ENCODE assay signal across 14 cellular contexts in the genomic region with DNA sequence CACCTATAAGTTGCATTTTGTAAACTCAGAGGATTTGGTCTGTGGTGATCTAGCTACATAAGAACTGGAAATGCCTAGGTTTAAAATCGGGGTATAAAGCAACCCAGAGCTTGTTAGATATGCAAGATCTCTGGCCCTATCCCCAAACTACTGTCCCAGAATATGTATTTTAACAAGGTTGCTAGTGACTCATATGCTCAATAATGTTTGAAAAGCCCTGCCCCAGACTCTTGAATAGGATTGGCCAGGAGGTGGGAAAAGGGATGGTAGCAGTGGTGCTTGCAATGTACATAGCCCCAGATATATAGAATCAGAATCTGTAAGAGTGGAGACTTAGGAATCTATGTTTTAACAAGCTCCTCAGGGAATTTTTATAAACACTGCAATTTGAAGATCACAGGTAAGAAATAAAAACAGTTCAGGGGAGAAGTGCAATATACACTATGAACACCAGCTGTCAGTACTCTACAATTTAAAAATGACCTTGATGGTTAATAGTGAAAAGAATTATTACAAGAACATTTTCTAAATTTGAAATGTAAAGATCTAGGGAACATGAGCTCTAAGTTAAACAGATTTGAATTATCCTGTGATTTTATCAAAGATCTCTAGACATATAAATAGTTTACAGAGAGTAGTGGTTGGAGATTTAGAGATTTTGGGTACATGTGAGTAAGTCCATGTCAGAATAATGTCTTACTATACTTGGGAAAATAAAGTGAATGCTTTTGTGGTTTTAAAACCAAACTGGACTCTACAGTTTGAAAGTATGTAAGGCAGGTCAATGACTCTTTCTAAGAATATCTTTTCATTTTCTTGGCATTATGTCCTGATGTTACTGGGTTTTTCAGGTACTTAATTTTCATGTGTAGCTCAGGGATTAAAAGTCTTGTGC. TPM values are rescaled to one million over a fixed set of nuclear protein-coding genes. Genes with fewer than 3 reads are reported as not detected.
A peak's percentile ranks its signal among the peaks of the same experiment; 100 is the strongest.
DNase-seq lines count a peak whose midpoint lies in the region; ATAC-seq, FAIRE-seq and TF ChIP-seq lines count a peak whose summit lies in the region.
"Had no signal": no experiment of that assay in that cellular context is flagged by ENCODE, and none has a peak within 500 bp of the region (broad histone marks: within the 10 kb centered on the region; RNA-seq: fewer than 3 reads in every experiment).

No MANE protein-coding gene starts in this region.

- no peak for ATAC-seq in activated CD4-positive, CD25-positive, alpha-beta regulatory T cell treated with anti-CD3 and anti-CD28 coated beads, Interleukin-2, amount 50 U/mL, for 24 hours
- no peak for ATAC-seq in GM21576 (IDR thresholded peaks at IDR 0.05; ENCODE audit: unreplicated experiment)
- ATAC-seq in activated naive CD8-positive, alpha-beta T cell treated with anti-CD3 and anti-CD28 coated beads, Interleukin-2, amount 50 U/mL, for 24 hours, result no peak
- ATAC-seq: stimulated activated effector memory CD8-positive, alpha-beta T cell treated with anti-CD3 and anti-CD28 coated beads, Interleukin-12 subunit alpha, Interleukin-12 subunit beta, amount 100 ng/mL, for 72 hours had no signal

- no peak overlapping the region for H3K27ac Mint-ChIP-seq in activated naive CD8-positive, alpha-beta T cell treated with anti-CD3 and anti-CD28 coated beads, Interleukin-2, amount 50 U/mL, for 24 hours
- H3K27ac Mint-ChIP-seq: activated CD4-positive, alpha-beta T cell treated with anti-CD3 and anti-CD28 coated beads, Interleukin-2, amount 10 ng/mL, durations not matched to agents 24 days and 14 days; CD4-positive, alpha-beta T cell; immature natural killer cell; stimulated activated effector memory CD8-positive, alpha-beta T cell treated with anti-CD3 and anti-CD28 coated beads, Interleukin-12 subunit alpha, Interleukin-12 subunit beta, amount 100 ng/mL, for 72 hours had no signal

- H3K4me3 Mint-ChIP-seq in activated naive CD8-positive, alpha-beta T cell treated with anti-CD3 and anti-CD28 coated beads, Interleukin-2, amount 50 U/mL, for 24 hours, result no peak overlapping the region
- H3K4me3 Mint-ChIP-seq: activated CD4-positive, alpha-beta T cell treated with anti-CD3 and anti-CD28 coated beads, Interleukin-2, amount 10 ng/mL, durations not matched to agents 24 days and 14 days; CD4-positive, alpha-beta T cell; immature natural killer cell; stimulated activated effector memory CD8-positive, alpha-beta T cell treated with anti-CD3 and anti-CD28 coated beads, Interleukin-12 subunit alpha, Interleukin-12 subunit beta, amount 100 ng/mL, for 72 hours had no signal

- no peaks in the 10 kb centered on the region for H3K9me3 Mint-ChIP-seq in activated naive CD8-positive, alpha-beta T cell treated with anti-CD3 and anti-CD28 coated beads, Interleukin-2, amount 50 U/mL, for 24 hours
- H3K9me3 Mint-ChIP-seq: activated CD4-positive, alpha-beta T cell treated with anti-CD3 and anti-CD28 coated beads, Interleukin-2, amount 10 ng/mL, durations not matched to agents 24 days and 14 days; CD4-positive, alpha-beta T cell; immature natural killer cell; stimulated activated effector memory CD8-positive, alpha-beta T cell treated with anti-CD3 and anti-CD28 coated beads, Interleukin-12 subunit alpha, Interleukin-12 subunit beta, amount 100 ng/mL, for 72 hours had no signal

- peak; percentile 47 for TF ChIP-seq CTCF in fibroblast of villous mesenchyme (IDR thresholded peaks at IDR 0.05; ENCODE audit: insufficient read depth, low read depth, low read length)

- no peak overlapping the region for H3K4me3 ChIP-seq in fibroblast of villous mesenchyme (ENCODE audit: low read depth, low read length)

- FAIRE-seq in A204.1 (lab: Jason Lieb, UNC), result peak; percentile 21

- DNase-seq in HCEC 1CT (peak; percentile 39), SW480 (ENCODE audit: low spot score) (peak; percentile 8), fibroblast of villous mesenchyme (ENCODE audit: low read depth) (peak; percentile 46), D341Med (ENCODE audit: low spot score) (no peak)
- DNase-seq in activated naive CD8-positive, alpha-beta T cell treated with anti-CD3 and anti-CD28 coated beads, Interleukin-2, amount 50 U/mL, for 24 hours, result no peak
- DNase-seq: activated CD4-positive, alpha-beta T cell treated with anti-CD3 and anti-CD28 coated beads, Interleukin-2, amount 10 ng/mL, durations not matched to agents 24 days and 14 days; activated naive CD4-positive, alpha-beta T cell treated with Interleukin-2 at 50 U/mL for 16 hours; CD4-positive, alpha-beta T cell; immature natural killer cell; stimulated activated CD4-positive, alpha-beta T cell treated with anti-CD3 and anti-CD28 coated beads, Interleukin-15, amount 100 ng/mL, for 24 hours had no signal

- peaks cover 10% of the 10 kb centered on the region for H3K27me3 Mint-ChIP-seq in activated naive CD8-positive, alpha-beta T cell treated with anti-CD3 and anti-CD28 coated beads, Interleukin-2, amount 50 U/mL, for 24 hours

- H3K36me3 Mint-ChIP-seq in activated naive CD8-positive, alpha-beta T cell treated with anti-CD3 and anti-CD28 coated beads, Interleukin-2, amount 50 U/mL, for 24 hours (ENCODE audit: low read depth), result no peaks in the 10 kb centered on the region
- H3K36me3 Mint-ChIP-seq: stimulated activated effector memory CD8-positive, alpha-beta T cell treated with anti-CD3 and anti-CD28 coated beads, Interleukin-12 subunit alpha, Interleukin-12 subunit beta, amount 100 ng/mL, for 72 hours had no signal

- H3K4me1 Mint-ChIP-seq in activated naive CD8-positive, alpha-beta T cell treated with anti-CD3 and anti-CD28 coated beads, Interleukin-2, amount 50 U/mL, for 24 hours, result peaks cover 14% of the 10 kb centered on the region
- H3K4me1 Mint-ChIP-seq: stimulated activated effector memory CD8-positive, alpha-beta T cell treated with anti-CD3 and anti-CD28 coated beads, Interleukin-12 subunit alpha, Interleukin-12 subunit beta, amount 100 ng/mL, for 72 hours had no signal

RNA-seq across cellular contexts. Expression of gene MMADHC, which starts 7.7 kb away (rescaled TPM):
- 173 and 265 TPM in 2 replicates for total RNA-seq in fibroblast of villous mesenchyme

Comparison
In these comparisons a context has a peak if more than half of its experiments do, and no peak if none do; other contexts are left out.
1. DNase-seq: peak in HCEC 1CT (single experiment), SW480 (single experiment) and fibroblast of villous mesenchyme (single experiment); none in D341Med (single experiment) and activated naive CD8-positive, alpha-beta T cell treated with anti-CD3 and anti-CD28 coated beads, Interleukin-2, amount 50 U/mL, for 24 hours (single experiment).